Comparison of ENCODE assay signal across 1 cellular context in genomic region chr10:103668351-103669242, GRCh38.
TF ChIP-seq lines count a peak whose summit lies in the region.

No MANE protein-coding gene starts in this region.

TF ChIP-seq in K562, 482 proteins besides CTCF, POLR2A, EP300 and RAD21 (continued from another document and continues in another):
- no peak for TF ChIP-seq TFE3 (CRISPR knock-in tag; IDR thresholded peaks at IDR 0.05)
- no peak for TF ChIP-seq ARID2 (IDR thresholded peaks at IDR 0.05)
- no peak for TF ChIP-seq NFYB (IDR thresholded peaks at IDR 0.05; ENCODE audit: extremely low read depth, insufficient read length)
- TF ChIP-seq BCL6 (CRISPR knock-in tag; IDR thresholded peaks at IDR 0.05) = no peak
- TF ChIP-seq, protein P1, sequence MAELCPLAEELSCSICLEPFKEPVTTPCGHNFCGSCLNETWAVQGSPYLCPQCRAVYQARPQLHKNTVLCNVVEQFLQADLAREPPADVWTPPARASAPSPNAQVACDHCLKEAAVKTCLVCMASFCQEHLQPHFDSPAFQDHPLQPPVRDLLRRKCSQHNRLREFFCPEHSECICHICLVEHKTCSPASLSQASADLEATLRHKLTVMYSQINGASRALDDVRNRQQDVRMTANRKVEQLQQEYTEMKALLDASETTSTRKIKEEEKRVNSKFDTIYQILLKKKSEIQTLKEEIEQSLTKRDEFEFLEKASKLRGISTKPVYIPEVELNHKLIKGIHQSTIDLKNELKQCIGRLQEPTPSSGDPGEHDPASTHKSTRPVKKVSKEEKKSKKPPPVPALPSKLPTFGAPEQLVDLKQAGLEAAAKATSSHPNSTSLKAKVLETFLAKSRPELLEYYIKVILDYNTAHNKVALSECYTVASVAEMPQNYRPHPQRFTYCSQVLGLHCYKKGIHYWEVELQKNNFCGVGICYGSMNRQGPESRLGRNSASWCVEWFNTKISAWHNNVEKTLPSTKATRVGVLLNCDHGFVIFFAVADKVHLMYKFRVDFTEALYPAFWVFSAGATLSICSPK (IDR thresholded peaks at IDR 0.05; ENCODE audit: borderline replicate concordance) = no peak
- TF ChIP-seq ZNF512 (tag; IDR thresholded peaks at IDR 0.05) = no peak
- TF ChIP-seq, protein P2, sequence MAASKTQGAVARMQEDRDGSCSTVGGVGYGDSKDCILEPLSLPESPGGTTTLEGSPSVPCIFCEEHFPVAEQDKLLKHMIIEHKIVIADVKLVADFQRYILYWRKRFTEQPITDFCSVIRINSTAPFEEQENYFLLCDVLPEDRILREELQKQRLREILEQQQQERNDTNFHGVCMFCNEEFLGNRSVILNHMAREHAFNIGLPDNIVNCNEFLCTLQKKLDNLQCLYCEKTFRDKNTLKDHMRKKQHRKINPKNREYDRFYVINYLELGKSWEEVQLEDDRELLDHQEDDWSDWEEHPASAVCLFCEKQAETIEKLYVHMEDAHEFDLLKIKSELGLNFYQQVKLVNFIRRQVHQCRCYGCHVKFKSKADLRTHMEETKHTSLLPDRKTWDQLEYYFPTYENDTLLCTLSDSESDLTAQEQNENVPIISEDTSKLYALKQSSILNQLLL (CRISPR knock-in tag; IDR thresholded peaks at IDR 0.05; ENCODE audit: borderline replicate concordance) = no peak
- no peak for TF ChIP-seq NUFIP1 (IDR thresholded peaks at IDR 0.05; ENCODE audit: partially characterized antibody)
- TF ChIP-seq, protein P3, sequence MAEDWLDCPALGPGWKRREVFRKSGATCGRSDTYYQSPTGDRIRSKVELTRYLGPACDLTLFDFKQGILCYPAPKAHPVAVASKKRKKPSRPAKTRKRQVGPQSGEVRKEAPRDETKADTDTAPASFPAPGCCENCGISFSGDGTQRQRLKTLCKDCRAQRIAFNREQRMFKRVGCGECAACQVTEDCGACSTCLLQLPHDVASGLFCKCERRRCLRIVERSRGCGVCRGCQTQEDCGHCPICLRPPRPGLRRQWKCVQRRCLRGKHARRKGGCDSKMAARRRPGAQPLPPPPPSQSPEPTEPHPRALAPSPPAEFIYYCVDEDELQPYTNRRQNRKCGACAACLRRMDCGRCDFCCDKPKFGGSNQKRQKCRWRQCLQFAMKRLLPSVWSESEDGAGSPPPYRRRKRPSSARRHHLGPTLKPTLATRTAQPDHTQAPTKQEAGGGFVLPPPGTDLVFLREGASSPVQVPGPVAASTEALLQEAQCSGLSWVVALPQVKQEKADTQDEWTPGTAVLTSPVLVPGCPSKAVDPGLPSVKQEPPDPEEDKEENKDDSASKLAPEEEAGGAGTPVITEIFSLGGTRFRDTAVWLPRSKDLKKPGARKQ (CRISPR knock-in tag; IDR thresholded peaks at IDR 0.05) = no peak
- TF ChIP-seq HMGN3 (IDR thresholded peaks at IDR 0.05; ENCODE audit: borderline replicate concordance, extremely low read depth, insufficient read length, low read depth, low read length) = peak; percentile 86
- no peak for TF ChIP-seq SMAD1 (IDR thresholded peaks at IDR 0.05; ENCODE audit: low read depth, low read length, partially characterized antibody)
- no peak for TF ChIP-seq SREBF1 (IDR thresholded peaks at IDR 0.05; ENCODE audit: borderline replicate concordance, low read depth, low read length)
- TF ChIP-seq, protein P4, sequence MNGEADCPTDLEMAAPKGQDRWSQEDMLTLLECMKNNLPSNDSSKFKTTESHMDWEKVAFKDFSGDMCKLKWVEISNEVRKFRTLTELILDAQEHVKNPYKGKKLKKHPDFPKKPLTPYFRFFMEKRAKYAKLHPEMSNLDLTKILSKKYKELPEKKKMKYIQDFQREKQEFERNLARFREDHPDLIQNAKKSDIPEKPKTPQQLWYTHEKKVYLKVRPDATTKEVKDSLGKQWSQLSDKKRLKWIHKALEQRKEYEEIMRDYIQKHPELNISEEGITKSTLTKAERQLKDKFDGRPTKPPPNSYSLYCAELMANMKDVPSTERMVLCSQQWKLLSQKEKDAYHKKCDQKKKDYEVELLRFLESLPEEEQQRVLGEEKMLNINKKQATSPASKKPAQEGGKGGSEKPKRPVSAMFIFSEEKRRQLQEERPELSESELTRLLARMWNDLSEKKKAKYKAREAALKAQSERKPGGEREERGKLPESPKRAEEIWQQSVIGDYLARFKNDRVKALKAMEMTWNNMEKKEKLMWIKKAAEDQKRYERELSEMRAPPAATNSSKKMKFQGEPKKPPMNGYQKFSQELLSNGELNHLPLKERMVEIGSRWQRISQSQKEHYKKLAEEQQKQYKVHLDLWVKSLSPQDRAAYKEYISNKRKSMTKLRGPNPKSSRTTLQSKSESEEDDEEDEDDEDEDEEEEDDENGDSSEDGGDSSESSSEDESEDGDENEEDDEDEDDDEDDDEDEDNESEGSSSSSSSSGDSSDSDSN (IDR thresholded peaks at IDR 0.05; ENCODE audit: borderline replicate concordance in 1 of 2, low read depth in 2 of 2, low read length in 2 of 2) = peak; percentile 66 to 94; a peak in 3 of 4 replicates
- TF ChIP-seq, protein P5, sequence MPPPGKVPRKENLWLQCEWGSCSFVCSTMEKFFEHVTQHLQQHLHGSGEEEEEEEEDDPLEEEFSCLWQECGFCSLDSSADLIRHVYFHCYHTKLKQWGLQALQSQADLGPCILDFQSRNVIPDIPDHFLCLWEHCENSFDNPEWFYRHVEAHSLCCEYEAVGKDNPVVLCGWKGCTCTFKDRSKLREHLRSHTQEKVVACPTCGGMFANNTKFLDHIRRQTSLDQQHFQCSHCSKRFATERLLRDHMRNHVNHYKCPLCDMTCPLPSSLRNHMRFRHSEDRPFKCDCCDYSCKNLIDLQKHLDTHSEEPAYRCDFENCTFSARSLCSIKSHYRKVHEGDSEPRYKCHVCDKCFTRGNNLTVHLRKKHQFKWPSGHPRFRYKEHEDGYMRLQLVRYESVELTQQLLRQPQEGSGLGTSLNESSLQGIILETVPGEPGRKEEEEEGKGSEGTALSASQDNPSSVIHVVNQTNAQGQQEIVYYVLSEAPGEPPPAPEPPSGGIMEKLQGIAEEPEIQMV (tag; conservative IDR thresholded peaks at IDR 0.05; ENCODE audit: low read depth) = peak; percentile 75
- TF ChIP-seq CBX8 (IDR thresholded peaks at IDR 0.05; ENCODE audit: borderline replicate concordance, extremely low read depth, low read depth, low read length, poor library complexity, severe bottlenecking) = no peak
- no peak for TF ChIP-seq KLF10 (CRISPR knock-in tag; IDR thresholded peaks at IDR 0.05)
- TF ChIP-seq, protein P6, sequence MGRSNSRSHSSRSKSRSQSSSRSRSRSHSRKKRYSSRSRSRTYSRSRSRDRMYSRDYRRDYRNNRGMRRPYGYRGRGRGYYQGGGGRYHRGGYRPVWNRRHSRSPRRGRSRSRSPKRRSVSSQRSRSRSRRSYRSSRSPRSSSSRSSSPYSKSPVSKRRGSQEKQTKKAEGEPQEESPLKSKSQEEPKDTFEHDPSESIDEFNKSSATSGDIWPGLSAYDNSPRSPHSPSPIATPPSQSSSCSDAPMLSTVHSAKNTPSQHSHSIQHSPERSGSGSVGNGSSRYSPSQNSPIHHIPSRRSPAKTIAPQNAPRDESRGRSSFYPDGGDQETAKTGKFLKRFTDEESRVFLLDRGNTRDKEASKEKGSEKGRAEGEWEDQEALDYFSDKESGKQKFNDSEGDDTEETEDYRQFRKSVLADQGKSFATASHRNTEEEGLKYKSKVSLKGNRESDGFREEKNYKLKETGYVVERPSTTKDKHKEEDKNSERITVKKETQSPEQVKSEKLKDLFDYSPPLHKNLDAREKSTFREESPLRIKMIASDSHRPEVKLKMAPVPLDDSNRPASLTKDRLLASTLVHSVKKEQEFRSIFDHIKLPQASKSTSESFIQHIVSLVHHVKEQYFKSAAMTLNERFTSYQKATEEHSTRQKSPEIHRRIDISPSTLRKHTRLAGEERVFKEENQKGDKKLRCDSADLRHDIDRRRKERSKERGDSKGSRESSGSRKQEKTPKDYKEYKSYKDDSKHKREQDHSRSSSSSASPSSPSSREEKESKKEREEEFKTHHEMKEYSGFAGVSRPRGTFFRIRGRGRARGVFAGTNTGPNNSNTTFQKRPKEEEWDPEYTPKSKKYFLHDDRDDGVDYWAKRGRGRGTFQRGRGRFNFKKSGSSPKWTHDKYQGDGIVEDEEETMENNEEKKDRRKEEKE (IDR thresholded peaks at IDR 0.05; ENCODE audit: borderline replicate concordance in 1 of 2, control insufficient read depth in 1 of 2, low read depth in 2 of 2, low read length in 1 of 2) = no peak
- TF ChIP-seq TAF1 (IDR thresholded peaks at IDR 0.05; ENCODE audit: control insufficient read depth, extremely low read depth, insufficient read depth, low read length, severe bottlenecking) = peak; percentile 55
- TF ChIP-seq FOXJ3 (CRISPR knock-in tag; IDR thresholded peaks at IDR 0.05) = no peak
- no peak for TF ChIP-seq SRSF3 (IDR thresholded peaks at IDR 0.05; ENCODE audit: insufficient read depth, low read length)
- no peak for TF ChIP-seq MAFK (IDR thresholded peaks at IDR 0.05; ENCODE audit: low read length)
- no peak for TF ChIP-seq ETV6 (IDR thresholded peaks at IDR 0.05; ENCODE audit: borderline replicate concordance in 1 of 2, low read depth in 2 of 2, low read length in 1 of 2)
- no peak; the same call in 1 of the 2 replicates for TF ChIP-seq ETV6 (CRISPR knock-in tag; IDR thresholded peaks at IDR 0.05; ENCODE audit: borderline replicate concordance)
- peak; percentile 44 for TF ChIP-seq SMAD4 (CRISPR knock-in tag; conservative IDR thresholded peaks at IDR 0.05)
- TF ChIP-seq ZNF609 (CRISPR knock-in tag; IDR thresholded peaks at IDR 0.05; ENCODE audit: borderline replicate concordance) = no peak
- TF ChIP-seq, protein P7, sequence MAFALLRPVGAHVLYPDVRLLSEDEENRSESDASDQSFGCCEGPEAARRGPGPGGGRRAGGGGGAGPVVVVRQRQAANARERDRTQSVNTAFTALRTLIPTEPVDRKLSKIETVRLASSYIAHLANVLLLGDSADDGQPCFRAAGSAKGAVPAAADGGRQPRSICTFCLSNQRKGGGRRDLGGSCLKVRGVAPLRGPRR (CRISPR knock-in tag; IDR thresholded peaks at IDR 0.05) = no peak
- no peak for TF ChIP-seq ZNF395 (CRISPR knock-in tag; IDR thresholded peaks at IDR 0.05)
- no peak for TF ChIP-seq ZNF174 (CRISPR knock-in tag; IDR thresholded peaks at IDR 0.05)
- TF ChIP-seq ZNF282 (CRISPR knock-in tag; IDR thresholded peaks at IDR 0.05) = no peak
- TF ChIP-seq RBM34 (IDR thresholded peaks at IDR 0.05; ENCODE audit: borderline replicate concordance, insufficient read depth, low read length) = no peak
- TF ChIP-seq SPI1 (IDR thresholded peaks at IDR 0.05; ENCODE audit: borderline replicate concordance, low read depth, low read length) = no peak
- TF ChIP-seq GABPB1 (CRISPR knock-in tag; IDR thresholded peaks at IDR 0.05) = no peak
